ENCODE assay signal across 9 cellular contexts in genomic region chr17:59361386-59361785, GRCh38. TPM values are rescaled to one million over a fixed set of nuclear protein-coding genes. Genes with fewer than 3 reads are reported as not detected.
A peak's percentile ranks its signal among the peaks of the same experiment; 100 is the strongest.
DNase-seq lines count a peak whose midpoint lies in the region; ATAC-seq and TF ChIP-seq lines count a peak whose summit lies in the region.
"Had no signal": no experiment of that assay in that cellular context is flagged by ENCODE, and none has a peak within 500 bp of the region (broad histone marks: within the 10 kb centered on the region; RNA-seq: fewer than 3 reads in every experiment).

No MANE protein-coding gene starts in this region.

- no peak overlapping the region for H4K12ac ChIP-seq in trophoblast cell (ENCODE audit: low read depth, low read length)

- peaks cover 91% of the 10 kb centered on the region for H3K4me1 ChIP-seq in CD4-positive, CD25-positive, alpha-beta regulatory T cell (ENCODE audit: control insufficient read depth, insufficient read depth, low read length, poor library complexity, severe bottlenecking)
- peaks cover 17 to 26% of the 10 kb centered on the region in 2 experiments for H3K4me1 ChIP-seq in trophoblast cell (ENCODE audit: control insufficient read depth in 1 of 2, insufficient read depth in 2 of 2, low read length in 2 of 2)

- H2AK5ac ChIP-seq in trophoblast cell (ENCODE audit: low read length), result no peak overlapping the region

- no peak overlapping the region for H3K18ac ChIP-seq in trophoblast cell (ENCODE audit: low read length)

- ATAC-seq in CD4-positive, CD25-positive, alpha-beta regulatory T cell (ENCODE audit: low read depth in 2 of 2), result peak; percentile 9 to 24
- no peak for ATAC-seq in GM21423 (IDR thresholded peaks at IDR 0.05; ENCODE audit: unreplicated experiment)
- ATAC-seq in HG02571 (IDR thresholded peaks at IDR 0.05; ENCODE audit: unreplicated experiment), result no peak

- H3K4me3 Mint-ChIP-seq in CD4-positive, CD25-positive, alpha-beta regulatory T cell, result peak overlapping the region; percentile 83 to 94 (median 88)

- no peak overlapping the region for H3K9ac ChIP-seq in trophoblast cell (ENCODE audit: low read length)

- peaks cover 12% of the 10 kb centered on the region for H3K36me3 ChIP-seq in CD4-positive, CD25-positive, alpha-beta regulatory T cell (ENCODE audit: control insufficient read depth, insufficient read depth, low read length)
- H3K36me3 ChIP-seq in trophoblast cell (ENCODE audit: control insufficient read depth in 1 of 2, insufficient read depth in 2 of 2, low read length in 2 of 2), result peaks cover 4 to 5% of the 10 kb centered on the region in 2 experiments
- H3K36me3 ChIP-seq: MG63 had no signal

- CTCF ChIA-PET in RWPE1 (lab: Yijun Ruan, JAX), result no interaction called here

- H4K8ac ChIP-seq in trophoblast cell (ENCODE audit: low read depth, low read length), result no peak overlapping the region

- H3K27me3 Mint-ChIP-seq in CD4-positive, CD25-positive, alpha-beta regulatory T cell, result no peaks in the 10 kb centered on the region

- H2BK5ac ChIP-seq in trophoblast cell (ENCODE audit: low read depth, low read length, poor library complexity), result no peak overlapping the region

- peaks cover 0 to 6% (median 0%) of the 10 kb centered on the region in 7 donors for H3K9me3 Mint-ChIP-seq in CD4-positive, CD25-positive, alpha-beta regulatory T cell

- DNase-seq in CD4-positive, CD25-positive, alpha-beta regulatory T cell, result peak in 1 of 3 donors; percentile 61
- peak; percentile 61 for DNase-seq in NCI-H460 (ENCODE audit: extremely low read depth, low read depth)
- peak in 3 of 61 donors; percentile 61 to 71 (median 63) for DNase-seq in caudate nucleus (lab: John Stamatoyannopoulos, UW)
- peak; percentile 78 to 92 for DNase-seq in trophoblast cell
- no peak for DNase-seq in RWPE1 (ENCODE audit: low spot score)
- no peak for DNase-seq in anterior cingulate cortex (lab: John Stamatoyannopoulos, UW)
- DNase-seq: MG63 had no signal

- no peak overlapping the region for H3K4ac ChIP-seq in trophoblast cell (ENCODE audit: low read depth, low read length)

- POLR2A ChIA-PET in RWPE1 (lab: Yijun Ruan, JAX; ENCODE audit: low non-redundant PET), result no interaction called here

- no peak overlapping the region for H3K14ac ChIP-seq in trophoblast cell (ENCODE audit: low read length)

- peaks cover 1 to 4% of the 10 kb centered on the region in 2 experiments for H3K9me3 ChIP-seq in CD4-positive, CD25-positive, alpha-beta regulatory T cell (ENCODE audit: control insufficient read depth in 2 of 2, low read length in 2 of 2)
- H3K9me3 ChIP-seq in trophoblast cell (ENCODE audit: insufficient read depth, low read depth, low read length), result no peaks in the 10 kb centered on the region

- WGBS in trophoblast cell (ENCODE audit: extremely low coverage, insufficient coverage, insufficient read length), result no CpG with 5 or more reads among the region's 3 CpGs

- no peak overlapping the region for H2AFZ ChIP-seq in trophoblast cell (ENCODE audit: insufficient read depth, low read length, poor library complexity)

- no peak overlapping the region for H2BK12ac ChIP-seq in trophoblast cell (ENCODE audit: low read length)

- no peaks in the 10 kb centered on the region for H3K27me3 ChIP-seq in CD4-positive, CD25-positive, alpha-beta regulatory T cell (ENCODE audit: control insufficient read depth, insufficient read depth, low read length)
- H3K27me3 ChIP-seq in trophoblast cell (ENCODE audit: insufficient read depth, low read length), result no peaks in the 10 kb centered on the region
- H3K27me3 ChIP-seq: MG63 had no signal

- H3K79me1 ChIP-seq in trophoblast cell (ENCODE audit: low read length), result peaks cover 7% of the 10 kb centered on the region

- H3K27ac Mint-ChIP-seq in CD4-positive, CD25-positive, alpha-beta regulatory T cell, result peak overlapping the region; percentile 93 to 98 (median 95)

- H3K23ac ChIP-seq in trophoblast cell (ENCODE audit: low read length), result no peak overlapping the region

- H3K4me1 Mint-ChIP-seq in CD4-positive, CD25-positive, alpha-beta regulatory T cell, result peaks cover 20 to 97% (median 70%) of the 10 kb centered on the region in 4 donors

- no peak overlapping the region for H3K4me2 ChIP-seq in trophoblast cell (ENCODE audit: low read length)

- no peak overlapping the region for H2BK120ac ChIP-seq in trophoblast cell (ENCODE audit: insufficient read depth, low read length, poor library complexity)

- H3K36me3 Mint-ChIP-seq in CD4-positive, CD25-positive, alpha-beta regulatory T cell, result peaks cover 26% of the 10 kb centered on the region

- H3K27ac ChIP-seq in CD4-positive, CD25-positive, alpha-beta regulatory T cell (ENCODE audit: insufficient read depth, low read length, poor library complexity, severe bottlenecking), result peak overlapping the region; percentile 73
- H3K27ac ChIP-seq in caudate nucleus (ENCODE audit: low read depth, low read length) (peak overlapping the region; percentile 87), trophoblast cell (ENCODE audit: low read depth, low read length) (no peak overlapping the region), RWPE1 (no peak overlapping the region)

- peaks cover 3% of the 10 kb centered on the region for H3K79me2 ChIP-seq in trophoblast cell (ENCODE audit: control insufficient read depth, insufficient read depth, low read length, poor library complexity)

- H4K91ac ChIP-seq in trophoblast cell (ENCODE audit: low read depth, low read length), result no peak overlapping the region

- no peak for TF ChIP-seq CTCF in RWPE1 (conservative IDR thresholded peaks at IDR 0.05; ENCODE audit: low read depth)

- H3K4me3 ChIP-seq in CD4-positive, CD25-positive, alpha-beta regulatory T cell (ENCODE audit: low read depth, low read length), result peak overlapping the region; percentile 93
- no peak overlapping the region for H3K4me3 ChIP-seq in trophoblast cell (ENCODE audit: low read depth, low read length)
- H3K4me3 ChIP-seq: MG63 had no signal

RNA-seq across cellular contexts. Expression of gene YPEL2, which starts 29.9 kb away (rescaled TPM):
- 64.3 TPM for total RNA-seq in CD4-positive, CD25-positive, alpha-beta regulatory T cell
- 10 to 100 TPM; 35.7 to 45.7 (median 41.2) TPM for polyA plus RNA-seq in CD4-positive, CD25-positive, alpha-beta regulatory T cell
- 0.09 and 0.15 TPM in 2 replicates for total RNA-seq in NCI-H460 (2014; rRNA removed; shearing (Covaris generic))
- 0.36 and 1.1 TPM in 2 replicates for polyA plus RNA-seq in NCI-H460 (2014; cell fraction: nucleus; rRNA removed)
- 17.0 and 17.3 TPM in 2 replicates for polyA plus RNA-seq in trophoblast cell (2013)

Comparison
In these comparisons a context has a peak if more than half of its experiments do, and no peak if none do; other contexts are left out.
1. ATAC-seq: peak in CD4-positive, CD25-positive, alpha-beta regulatory T cell (2 of 2); none in GM21423 (single experiment) and HG02571 (single experiment).
2. DNase-seq: peak in NCI-H460 (single experiment) and trophoblast cell (2 of 2); none in RWPE1 (single experiment) and anterior cingulate cortex (0 of 58).
3. H3K27ac ChIP-seq: peak in CD4-positive, CD25-positive, alpha-beta regulatory T cell (single experiment) and caudate nucleus (single experiment); none in trophoblast cell (single experiment) and RWPE1 (single experiment).
4. RNA of gene YPEL2, which starts 29.9 kb away (total RNA-seq): 64.3 TPM in CD4-positive, CD25-positive, alpha-beta regulatory T cell (single experiment); 0.09 to 0.15 TPM in NCI-H460; every median in the first group is over 10 times any median in the second.